In the genomic region with DNA sequence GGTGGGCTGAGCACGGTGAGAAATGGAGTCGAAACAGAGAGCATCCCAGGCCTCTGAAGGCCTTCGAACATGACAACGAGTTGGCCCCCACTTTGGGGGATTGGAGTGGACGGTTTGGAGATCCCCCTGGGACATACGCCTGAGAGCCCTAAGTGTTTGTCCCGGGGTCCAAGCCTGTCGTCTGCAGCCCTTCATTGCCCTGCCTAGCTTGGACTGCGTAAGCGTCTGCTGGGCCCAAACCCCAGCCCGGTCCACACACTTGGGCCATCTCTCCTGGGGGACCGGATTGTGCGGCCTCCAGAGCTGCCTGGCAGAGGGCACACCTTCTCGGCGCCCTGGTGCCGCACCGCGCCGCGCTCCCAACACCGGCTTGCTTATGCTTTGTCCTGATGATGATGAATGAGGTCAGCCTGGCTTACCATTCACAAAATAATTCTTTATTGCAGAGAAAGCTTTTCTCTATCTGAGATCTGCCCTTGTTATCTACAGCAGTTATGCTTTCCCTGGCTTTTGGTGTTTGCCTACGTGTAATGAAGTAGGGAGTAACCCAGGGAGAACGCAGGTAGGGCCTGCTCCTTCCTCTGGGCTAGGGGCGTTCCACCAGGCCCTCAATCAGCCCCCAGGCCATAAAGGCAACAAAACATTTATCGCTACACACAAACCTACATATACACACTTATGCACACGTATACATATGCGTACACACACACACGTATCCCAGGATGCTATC, we compare ENCODE assay signal across 10 cellular contexts.
DNase-seq lines count a peak whose midpoint lies in the region; ATAC-seq, FAIRE-seq and TF ChIP-seq lines count a peak whose summit lies in the region.
"Had no signal": no experiment of that assay in that cellular context is flagged by ENCODE, and none has a peak within 500 bp of the region (broad histone marks: within the 10 kb centered on the region; RNA-seq: fewer than 3 reads in every experiment).

No MANE protein-coding gene starts in this region.

- H3K9ac ChIP-seq in astrocyte (ENCODE audit: low read length), result peak overlapping the region; percentile 93

- H3K4me3 Mint-ChIP-seq in astrocyte (ENCODE audit: unreplicated experiment), result no peak overlapping the region
- H3K4me3 Mint-ChIP-seq in CD4-positive, alpha-beta memory T cell, result no peak overlapping the region

- H3K27ac ChIP-seq in astrocyte (ENCODE audit: low read depth, low read length) (peak overlapping the region; percentile 99), right cardiac atrium (ENCODE audit: low read length) (peak overlapping the region; percentile 94), temporal lobe (ENCODE audit: low read depth, low read length) (peak overlapping the region; percentile 98)
- H3K27ac ChIP-seq in CD4-positive, alpha-beta memory T cell (ENCODE audit: low read depth, low read length), result no peak overlapping the region

- no peaks in the 10 kb centered on the region for H3K9me3 Mint-ChIP-seq in astrocyte (ENCODE audit: unreplicated experiment)
- H3K9me3 Mint-ChIP-seq in CD4-positive, alpha-beta memory T cell, result no peaks in the 10 kb centered on the region

- H3K27me3 ChIP-seq in astrocyte (ENCODE audit: insufficient read depth, low read length) (no peaks in the 10 kb centered on the region), right cardiac atrium (ENCODE audit: control insufficient read depth, insufficient read depth) (no peaks in the 10 kb centered on the region)
- no peaks in the 10 kb centered on the region for H3K27me3 ChIP-seq in CD4-positive, alpha-beta memory T cell (ENCODE audit: insufficient read depth, low read length)

- peaks cover 73% of the 10 kb centered on the region for H3K27me3 Mint-ChIP-seq in astrocyte (ENCODE audit: low read depth, unreplicated experiment)
- no peaks in the 10 kb centered on the region for H3K27me3 Mint-ChIP-seq in CD4-positive, alpha-beta memory T cell

- no peaks in the 10 kb centered on the region for H3K36me3 Mint-ChIP-seq in astrocyte (ENCODE audit: low read depth, unreplicated experiment)
- peaks cover 0 to 8% of the 10 kb centered on the region in 2 donors for H3K36me3 Mint-ChIP-seq in CD4-positive, alpha-beta memory T cell

- POLR2A ChIA-PET in CD4-positive, alpha-beta memory T cell (lab: Charles Lee; ENCODE audit: partially characterized antibody), result no interaction called here

- FAIRE-seq in astrocyte (lab: Jason Lieb, UNC), result no peak
- FAIRE-seq: bronchial epithelial cell, TTC549 had no signal

- peak; percentile 53 for DNase-seq in KBM-7
- peak; percentile 53 for DNase-seq in astrocyte (ENCODE audit: low read depth)
- DNase-seq in right cardiac atrium, result peak in 2 of 3 donors; percentile 68 to 71
- DNase-seq in CD4-positive, alpha-beta memory T cell, result no peak
- DNase-seq in medulla oblongata (ENCODE audit: extremely low spot score), result no peak
- no peak for DNase-seq in NOMO-1 treated with dmso at 0.1 percent for 144 hours (lab: John Stamatoyannopoulos, UW; ENCODE audit: unreplicated experiment)
- no peak for DNase-seq in GM19240 (ENCODE audit: insufficient read length, low spot score)

- H3K4me3 ChIP-seq in astrocyte (ENCODE audit: insufficient read depth, low read depth, low read length) (no peak overlapping the region), right cardiac atrium (ENCODE audit: low read length) (peak overlapping the region; percentile 49)
- no peak overlapping the region for H3K4me3 ChIP-seq in CD4-positive, alpha-beta memory T cell (ENCODE audit: low read length in 2 of 2)

- CTCF ChIA-PET in CD4-positive, alpha-beta memory T cell (lab: Charles Lee; ENCODE audit: partially characterized antibody), result no interaction called here

- TF ChIP-seq CTCF in astrocyte (IDR thresholded peaks at IDR 0.05; ENCODE audit: insufficient read depth, low read depth, low read length), result no peak

- peak; percentile 9 to 27 for ATAC-seq in right cardiac atrium

- no peaks in the 10 kb centered on the region for H3K4me1 Mint-ChIP-seq in astrocyte (ENCODE audit: low read depth, unreplicated experiment)
- peaks cover 10 to 58% (median 51%) of the 10 kb centered on the region in 4 donors for H3K4me1 Mint-ChIP-seq in CD4-positive, alpha-beta memory T cell

- H3K27ac Mint-ChIP-seq in astrocyte (ENCODE audit: unreplicated experiment), result no peak overlapping the region
- peak overlapping the region in 2 of 7 donors; percentile 59 to 70 for H3K27ac Mint-ChIP-seq in CD4-positive, alpha-beta memory T cell

- peaks cover 49% of the 10 kb centered on the region for H3K4me1 ChIP-seq in astrocyte (ENCODE audit: insufficient read depth, low read length)
- peaks cover 11% of the 10 kb centered on the region for H3K4me1 ChIP-seq in right cardiac atrium (ENCODE audit: control insufficient read depth, insufficient read depth, low read length)
- H3K4me1 ChIP-seq in CD4-positive, alpha-beta memory T cell (ENCODE audit: insufficient read depth, low read length), result peaks cover 32% of the 10 kb centered on the region

- no peaks in the 10 kb centered on the region for H3K36me3 ChIP-seq in astrocyte (ENCODE audit: insufficient read depth, low read length)
- no peaks in the 10 kb centered on the region for H3K36me3 ChIP-seq in CD4-positive, alpha-beta memory T cell (ENCODE audit: insufficient read depth, low read length)

- 53% methylated on average over 28 of the region's 28 CpGs for WGBS in right cardiac atrium

- no peaks in the 10 kb centered on the region for H3K9me3 ChIP-seq in astrocyte (ENCODE audit: insufficient read depth, low read depth, low read length)
- H3K9me3 ChIP-seq in right cardiac atrium (ENCODE audit: control insufficient read depth, low read length), result no peaks in the 10 kb centered on the region
- H3K9me3 ChIP-seq in CD4-positive, alpha-beta memory T cell (ENCODE audit: control insufficient read depth in 1 of 2, low read length in 2 of 2), result no peaks in the 10 kb centered on the region

- H3K4me2 ChIP-seq in astrocyte (ENCODE audit: low read length), result peak overlapping the region; percentile 81

- H4K20me1 ChIP-seq in astrocyte (ENCODE audit: insufficient read depth, low read length), result no peaks in the 10 kb centered on the region

- in situ Hi-C loops in KBM-7 (cut with MboI; ENCODE audit: low pct_unique_long_range_greater_than_20kb, low sequenced_read_pairs), result no loop called here

- H3K79me2 ChIP-seq in astrocyte (ENCODE audit: insufficient read depth, low read length), result peaks cover 99% of the 10 kb centered on the region

- H2AFZ ChIP-seq in astrocyte (ENCODE audit: low read depth, low read length), result no peak overlapping the region

- intact Hi-C loops in right cardiac atrium (cut with DNase I), result no loop called here
- intact Hi-C loops in CD4-positive, alpha-beta memory T cell (cut with micrococcal nuclease), result no loop called here

Comparison
In these comparisons a context has a peak if more than half of its experiments do, and no peak if none do; other contexts are left out.
1. DNase-seq: peak in KBM-7 (single experiment), astrocyte (single experiment) and right cardiac atrium (2 of 3); none in CD4-positive, alpha-beta memory T cell (0 of 5), medulla oblongata (single experiment), NOMO-1 treated with dmso at 0.1 percent for 144 hours (single experiment) and GM19240 (single experiment).